10 cellular contexts compared by ENCODE assay signal in genomic region chr2:166106431-166107015, GRCh38. TPM values are rescaled to one million over a fixed set of nuclear protein-coding genes. Genes with fewer than 3 reads are reported as not detected.
DNase-seq lines count a peak whose midpoint lies in the region; ATAC-seq and TF ChIP-seq lines count a peak whose summit lies in the region.
"Had no signal": no experiment of that assay in that cellular context is flagged by ENCODE, and none has a peak within 500 bp of the region (broad histone marks: within the 10 kb centered on the region; RNA-seq: fewer than 3 reads in every experiment).

No MANE protein-coding gene starts in this region.

- H3K4me3 ChIP-seq in fibroblast of the aortic adventitia (ENCODE audit: low read depth, low read length) = no peak overlapping the region
- no peak overlapping the region for H3K4me3 ChIP-seq in vagina

- H3K27ac ChIP-seq in vagina = no peak overlapping the region

- no peaks in the 10 kb centered on the region for H3K36me3 ChIP-seq in vagina

- intact Hi-C loops in vagina (cut with DNase I) = no loop called here

- no peaks in the 10 kb centered on the region for H3K27me3 ChIP-seq in vagina

- no peak for ATAC-seq in HG03139 (IDR thresholded peaks at IDR 0.05; ENCODE audit: unreplicated experiment)

- no peaks in the 10 kb centered on the region for H3K9me3 ChIP-seq in vagina

- H3K4me1 ChIP-seq in vagina = no peaks in the 10 kb centered on the region

- no peak for TF ChIP-seq POLR2A in vagina (IDR thresholded peaks at IDR 0.05)

- no peak for DNase-seq in AG09319 (ENCODE audit: extremely low read depth, low read depth)
- peak; percentile 33 for DNase-seq in H4 (ENCODE audit: low spot score)
- DNase-seq in NCI-H526 treated with DMSO at 0.1 percent for 48 hours (lab: John Stamatoyannopoulos, UW) = peak; percentile 11
- DNase-seq in fibroblast of the aortic adventitia (ENCODE audit: low read depth) = peak; percentile 47
- no peak for DNase-seq in vagina (ENCODE audit: extremely low spot score in 2 of 2)
- DNase-seq in activated CD4-positive, CD25-positive, alpha-beta regulatory T cell treated with anti-CD3 and anti-CD28 coated beads, Interleukin-2, amount 50 U/mL, for 72 hours = no peak
- no peak for DNase-seq in LoVo (ENCODE audit: low spot score)
- DNase-seq: hypothalamus had no signal

- TF ChIP-seq CTCF in AG09319 (IDR thresholded peaks at IDR 0.05; ENCODE audit: low read depth, low read length) (peak; percentile 18), fibroblast of the aortic adventitia (IDR thresholded peaks at IDR 0.05; ENCODE audit: insufficient read depth, low read length) (peak; percentile 54), vagina (IDR thresholded peaks at IDR 0.05) (no peak)

RNA-seq across cellular contexts. Expression of gene SCN1A, which starts 21.3 kb away (rescaled TPM):
- total RNA-seq in H4 (2014; rRNA removed; shearing (Covaris generic)) = 0.04 TPM in 1 of 2 replicates, not detected in the other
- total RNA-seq in fibroblast of the aortic adventitia (ENCODE audit: low replicate concordance) = 0.09 and 0.16 TPM in 2 replicates
- total RNA-seq in vagina = not detected
- total RNA-seq: G401 had no signal

Comparison
In these comparisons a context has a peak if more than half of its experiments do, and no peak if none do; other contexts are left out.
1. DNase-seq: peak in H4 (single experiment), NCI-H526 treated with DMSO at 0.1 percent for 48 hours (single experiment) and fibroblast of the aortic adventitia (single experiment); none in AG09319 (single experiment), vagina (0 of 2), activated CD4-positive, CD25-positive, alpha-beta regulatory T cell treated with anti-CD3 and anti-CD28 coated beads, Interleukin-2, amount 50 U/mL, for 72 hours (single experiment) and LoVo (single experiment).
2. CTCF ChIP-seq: peak in AG09319 (single experiment) and fibroblast of the aortic adventitia (single experiment); none in vagina (0 of 3).